ENCODE assay signal across 22 cellular contexts in the genomic region with DNA sequence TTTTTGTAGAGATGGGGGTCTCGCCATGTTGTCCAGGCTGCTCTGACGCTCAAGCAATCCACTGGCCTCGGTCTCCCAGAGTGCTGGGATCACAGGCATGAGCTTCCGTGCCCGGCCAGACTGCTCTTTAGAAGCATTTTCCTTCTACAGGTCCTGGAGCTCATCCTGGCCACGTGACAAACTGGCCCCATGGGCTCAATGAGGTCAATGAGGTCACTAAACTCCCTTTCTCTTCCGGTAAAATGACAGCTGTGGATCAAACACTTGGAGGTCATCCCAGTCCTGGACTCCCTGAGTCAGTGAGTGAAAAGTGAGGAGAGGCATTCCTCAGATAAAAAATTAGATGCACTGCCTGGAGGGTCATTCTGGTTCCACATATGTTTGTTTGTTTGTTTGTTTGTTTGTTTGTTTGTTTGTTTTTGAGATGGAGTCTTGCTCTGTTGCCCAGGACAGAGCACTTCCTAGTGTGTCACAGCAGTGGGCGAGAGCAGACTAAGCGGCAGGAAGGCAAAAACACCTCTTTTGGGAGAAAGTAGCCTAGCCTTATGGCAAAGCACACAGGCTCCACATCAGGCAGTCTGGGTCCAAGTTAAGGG.
DNase-seq lines count a peak whose midpoint lies in the region; ATAC-seq and TF ChIP-seq lines count a peak whose summit lies in the region.
"Had no signal": no experiment of that assay in that cellular context is flagged by ENCODE, and none has a peak within 500 bp of the region (broad histone marks: within the 10 kb centered on the region; RNA-seq: fewer than 3 reads in every experiment).

No MANE protein-coding gene starts in this region.

- H4K20me1 ChIP-seq in neural progenitor cell (ENCODE audit: low read depth): peaks cover 22% of the 10 kb centered on the region

- BruUV-seq in Panc1 (replicated peaks; lab: Mats Ljungman, UMichigan): no TSS peak

- H3K27me3 Mint-ChIP-seq in neural progenitor cell (ENCODE audit: insufficient read depth, low read depth): peaks cover 6% of the 10 kb centered on the region
- no peaks in the 10 kb centered on the region for H3K27me3 Mint-ChIP-seq in stimulated activated naive B cell treated with anti-CD40 and anti-IgM and Interleukin-4, amounts not matched to agents 10 μg/mL and 1 μg/mL and 100 μg/mL, for 72 hours
- H3K27me3 Mint-ChIP-seq: activated CD4-positive, alpha-beta T cell treated with anti-CD3 and anti-CD28 coated beads, Interleukin-2, amount 10 ng/mL, durations not matched to agents 7 days and 5 days had no signal

- peaks cover 90% of the 10 kb centered on the region for H3K4me1 ChIP-seq in Panc1 (ENCODE audit: control insufficient read depth, insufficient read depth, low read length)
- peaks cover 22% of the 10 kb centered on the region for H3K4me1 ChIP-seq in neural progenitor cell

- H3K4me3 ChIP-seq in Panc1 (ENCODE audit: low read depth in 2 of 2, low read length in 2 of 2): no peak overlapping the region
- no peak overlapping the region for H3K4me3 ChIP-seq in fibroblast of mammary gland (ENCODE audit: control insufficient read depth, low read depth, low read length)
- H3K4me3 ChIP-seq in neural progenitor cell: no peak overlapping the region
- H3K4me3 ChIP-seq: heart left ventricle, lower lobe of right lung had no signal

- in situ Hi-C loops in Panc1 (cut with HindIII; ENCODE audit: low pct_unique_long_range_greater_than_20kb, low sequenced_read_pairs): no loop called here

- H3K27me3 ChIP-seq in Panc1 (ENCODE audit: control insufficient read depth, insufficient read depth, low read length) (no peaks in the 10 kb centered on the region), neural progenitor cell (no peaks in the 10 kb centered on the region)
- H3K27me3 ChIP-seq: heart left ventricle had no signal

- DNase-seq in Panc1 (ENCODE audit: low read depth, low spot score): no peak
- peak; percentile 26 for DNase-seq in fibroblast of mammary gland (ENCODE audit: low read depth)
- DNase-seq in neural progenitor cell (ENCODE audit: low spot score): no peak
- DNase-seq in stimulated activated naive B cell treated with anti-CD40 and anti-IgM and Interleukin-4, amounts not matched to agents 10 μg/mL and 1 μg/mL and 100 μg/mL, for 72 hours: no peak
- DNase-seq in NCI-H774 (lab: John Stamatoyannopoulos, UW): no peak
- no peak for DNase-seq in activated naive CD4-positive, alpha-beta T cell treated with Interleukin-2 at 50 U/mL for 16 hours
- no peak for DNase-seq in activated CD4-positive, alpha-beta T cell treated with anti-CD3 and anti-CD28 coated beads, Interleukin-2, amount 50 U/mL, for 48 hours
- DNase-seq: activated CD4-positive, alpha-beta T cell treated with anti-CD3 and anti-CD28 coated beads, Interleukin-2, amount 10 ng/mL, durations not matched to agents 7 days and 5 days; activated naive CD4-positive, alpha-beta T cell; anterior cingulate cortex; effector memory CD8-positive, alpha-beta T cell; heart left ventricle; immature natural killer cell; Karpas-422; lower lobe of right lung; NCI-H1417 treated with DMSO at 0.1 percent for 48 hours; NCI-H748 treated with DMSO at 0.1 percent for 48 hours; retina; stimulated activated CD4-positive, alpha-beta T cell treated with anti-CD3 and anti-CD28 coated beads, Interleukin-4, amount 100 ng/mL, for 1 hour; SW 1271 had no signal

- peaks cover 12% of the 10 kb centered on the region for H3F3A ChIP-seq in neural progenitor cell (ENCODE audit: low read depth)

- H3K9me3 ChIP-seq in Panc1 (ENCODE audit: control insufficient read depth, insufficient read depth, low read depth, low read length) (no peaks in the 10 kb centered on the region), neural progenitor cell (ENCODE audit: low read depth) (no peaks in the 10 kb centered on the region)
- H3K9me3 ChIP-seq: heart left ventricle, lower lobe of right lung had no signal

- no peak overlapping the region for H3K4me3 Mint-ChIP-seq in neural progenitor cell
- H3K4me3 Mint-ChIP-seq in stimulated activated naive B cell treated with anti-CD40 and anti-IgM and Interleukin-4, amounts not matched to agents 10 μg/mL and 1 μg/mL and 100 μg/mL, for 72 hours: no peak overlapping the region
- H3K4me3 Mint-ChIP-seq: activated CD4-positive, alpha-beta T cell treated with anti-CD3 and anti-CD28 coated beads, Interleukin-2, amount 10 ng/mL, durations not matched to agents 7 days and 5 days; effector memory CD8-positive, alpha-beta T cell; immature natural killer cell; natural killer cell treated with Interleukin-12 subunit alpha and Interleukin-12 subunit beta and Interleukin-15 and Interleukin-18, amount 100 ng/mL, for 72 hours had no signal

- POLR2A ChIA-PET in Panc1 (lab: Charles Lee): no interaction called here

- H3K27ac ChIP-seq in Panc1 (ENCODE audit: low read length) (peak overlapping the region; percentile 0; the same call in 1 of the 2 replicates), neural progenitor cell (no peak overlapping the region)
- H3K27ac ChIP-seq: lower lobe of right lung had no signal

- intact Hi-C loops in Panc1 (cut with micrococcal nuclease; ENCODE audit: unreplicated experiment): no loop called here

- no peak for TF ChIP-seq CTCF in Panc1 (IDR thresholded peaks at IDR 0.05)
- no peak for TF ChIP-seq CTCF in fibroblast of mammary gland (conservative IDR thresholded peaks at IDR 0.05; ENCODE audit: control insufficient read depth, insufficient read depth, low read depth, low read length)
- no peak for TF ChIP-seq CTCF in neural progenitor cell (IDR thresholded peaks at IDR 0.05)

- H3K4me1 Mint-ChIP-seq in neural progenitor cell: peaks cover 43% of the 10 kb centered on the region
- H3K4me1 Mint-ChIP-seq in stimulated activated naive B cell treated with anti-CD40 and anti-IgM and Interleukin-4, amounts not matched to agents 10 μg/mL and 1 μg/mL and 100 μg/mL, for 72 hours: peaks cover 10% of the 10 kb centered on the region in 2 donors
- H3K4me1 Mint-ChIP-seq: activated CD4-positive, alpha-beta T cell treated with anti-CD3 and anti-CD28 coated beads, Interleukin-2, amount 10 ng/mL, durations not matched to agents 7 days and 5 days; immature natural killer cell had no signal

- H3K36me3 Mint-ChIP-seq in neural progenitor cell: no peaks in the 10 kb centered on the region
- H3K36me3 Mint-ChIP-seq in stimulated activated naive B cell treated with anti-CD40 and anti-IgM and Interleukin-4, amounts not matched to agents 10 μg/mL and 1 μg/mL and 100 μg/mL, for 72 hours: peaks cover 0 to 9% of the 10 kb centered on the region in 2 donors
- H3K36me3 Mint-ChIP-seq: immature natural killer cell; natural killer cell treated with Interleukin-12 subunit alpha and Interleukin-12 subunit beta and Interleukin-15 and Interleukin-18, amount 100 ng/mL, for 72 hours had no signal

- H3K79me2 ChIP-seq in neural progenitor cell (ENCODE audit: low read depth): peaks cover 8% of the 10 kb centered on the region

- ATAC-seq in Panc1 (peak; percentile 6; the same call in 1 of the 2 replicates), HG03432 (IDR thresholded peaks at IDR 0.05; ENCODE audit: unreplicated experiment) (no peak)
- no peak for ATAC-seq in stimulated activated naive B cell treated with anti-CD40 and anti-IgM and Interleukin-4, amounts not matched to agents 10 μg/mL and 1 μg/mL and 100 μg/mL, for 72 hours (replicated peaks)
- ATAC-seq: effector memory CD8-positive, alpha-beta T cell had no signal

- H3K4me2 ChIP-seq in neural progenitor cell: peak overlapping the region; percentile 11

- H3K36me3 ChIP-seq in Panc1 (ENCODE audit: control insufficient read depth, insufficient read depth, low read length) (peaks cover 5% of the 10 kb centered on the region; the same call in 1 of the 2 replicates), neural progenitor cell (no peaks in the 10 kb centered on the region)

- H3K9me3 Mint-ChIP-seq in neural progenitor cell: no peaks in the 10 kb centered on the region
- H3K9me3 Mint-ChIP-seq in stimulated activated naive B cell treated with anti-CD40 and anti-IgM and Interleukin-4, amounts not matched to agents 10 μg/mL and 1 μg/mL and 100 μg/mL, for 72 hours: no peaks in the 10 kb centered on the region
- H3K9me3 Mint-ChIP-seq: activated CD4-positive, alpha-beta T cell treated with anti-CD3 and anti-CD28 coated beads, Interleukin-2, amount 10 ng/mL, durations not matched to agents 7 days and 5 days; effector memory CD8-positive, alpha-beta T cell; immature natural killer cell; natural killer cell treated with Interleukin-12 subunit alpha and Interleukin-12 subunit beta and Interleukin-15 and Interleukin-18, amount 100 ng/mL, for 72 hours had no signal

- CTCF ChIA-PET in Panc1 (lab: Charles Lee): no interaction called here

- H3K27ac Mint-ChIP-seq in neural progenitor cell: no peak overlapping the region
- H3K27ac Mint-ChIP-seq in stimulated activated naive B cell treated with anti-CD40 and anti-IgM and Interleukin-4, amounts not matched to agents 10 μg/mL and 1 μg/mL and 100 μg/mL, for 72 hours: peak overlapping the region; percentile 67
- H3K27ac Mint-ChIP-seq: activated CD4-positive, alpha-beta T cell treated with anti-CD3 and anti-CD28 coated beads, Interleukin-2, amount 10 ng/mL, durations not matched to agents 7 days and 5 days; effector memory CD8-positive, alpha-beta T cell; immature natural killer cell; natural killer cell treated with Interleukin-12 subunit alpha and Interleukin-12 subunit beta and Interleukin-15 and Interleukin-18, amount 100 ng/mL, for 72 hours had no signal

- H3K9ac ChIP-seq in neural progenitor cell: no peak overlapping the region

- H2AFZ ChIP-seq in neural progenitor cell (replicated peaks): no peak overlapping the region
